In genomic region chr4:31294655-31295054, GRCh38 we compare ENCODE assay signal across 23 cellular contexts.
DNase-seq lines count a peak whose midpoint lies in the region; ATAC-seq and TF ChIP-seq lines count a peak whose summit lies in the region.
"Had no signal": no experiment of that assay in that cellular context is flagged by ENCODE, and none has a peak within 500 bp of the region (broad histone marks: within the 10 kb centered on the region; RNA-seq: fewer than 3 reads in every experiment).

No MANE protein-coding gene starts in this region.

- intact Hi-C loops in HCT116 (cut with micrococcal nuclease): no loop called here

- H3K27ac ChIP-seq in HCT116 (ENCODE audit: low read depth, low read length): no peak overlapping the region
- no peak overlapping the region; a peak in 1 of 4 replicates for H3K27ac ChIP-seq in SK-N-SH (ENCODE audit: low read depth in 2 of 2, low read length in 1 of 2)
- H3K27ac ChIP-seq: BLaER1 treated with 17β-estradiol and CSF1 and Interleukin-3, amounts not matched to agents 10 nM and 100 nM; C4-2B had no signal

- peak in 1 of 2 experiments; percentile 70; a peak in 1 of 4 replicates for TF ChIP-seq EP300 in SK-N-SH (IDR thresholded peaks at IDR 0.05; ENCODE audit: borderline replicate concordance in 1 of 2, low read depth in 1 of 2, low read length in 1 of 2)

- H4K20me1 ChIP-seq in HCT116 (ENCODE audit: insufficient read depth) (no peaks in the 10 kb centered on the region), SK-N-SH (ENCODE audit: insufficient read depth) (no peaks in the 10 kb centered on the region)
- H4K20me1 ChIP-seq: BLaER1 treated with 17β-estradiol and CSF1 and Interleukin-3, amounts not matched to agents 10 nM and 100 nM had no signal

- ATAC-seq in HCT116 (no peak), HG02884 (IDR thresholded peaks at IDR 0.05; ENCODE audit: unreplicated experiment) (no peak)
- ATAC-seq: CD8-positive, alpha-beta T cell; GM12878 had no signal

- H3K36me3 ChIP-seq in HCT116 (ENCODE audit: control insufficient read depth in 1 of 2, insufficient read depth in 2 of 2, low read length in 2 of 2) (no peaks in the 10 kb centered on the region), SK-N-SH (replicated peaks in 1 of 2; ENCODE audit: control insufficient read depth in 1 of 2, insufficient read depth in 2 of 2, low read length in 1 of 2) (no peaks in the 10 kb centered on the region), MG63 (no peaks in the 10 kb centered on the region)
- H3K36me3 ChIP-seq: BLaER1 treated with 17β-estradiol and CSF1 and Interleukin-3, amounts not matched to agents 10 nM and 100 nM had no signal

- H3F3A ChIP-seq in SK-N-SH (replicated peaks; ENCODE audit: insufficient read depth): no peaks in the 10 kb centered on the region

- H3K4me3 ChIP-seq in HCT116 (replicated peaks in 1 of 2; ENCODE audit: low read depth in 1 of 2, low read length in 2 of 2): no peak overlapping the region
- H3K4me3 ChIP-seq in SK-N-SH (ENCODE audit: low read depth in 2 of 2, low read length in 1 of 2): no peak overlapping the region
- H3K4me3 ChIP-seq in MG63: no peak overlapping the region
- H3K4me3 ChIP-seq: BLaER1 treated with 17β-estradiol and CSF1 and Interleukin-3, amounts not matched to agents 10 nM and 100 nM; GM12878 had no signal

- no peak overlapping the region for H3K4me2 ChIP-seq in HCT116 (ENCODE audit: low read length)
- no peak overlapping the region for H3K4me2 ChIP-seq in SK-N-SH
- H3K4me2 ChIP-seq: BLaER1 treated with 17β-estradiol and CSF1 and Interleukin-3, amounts not matched to agents 10 nM and 100 nM had no signal

- H3K4me1 ChIP-seq in HCT116 (ENCODE audit: control insufficient read depth in 1 of 2, insufficient read depth in 2 of 2, low read length in 2 of 2) (no peaks in the 10 kb centered on the region), SK-N-SH (ENCODE audit: control insufficient read depth in 1 of 2, insufficient read depth in 2 of 2, low read depth in 1 of 2, low read length in 1 of 2) (peaks cover 0 to 2% of the 10 kb centered on the region in 2 experiments; a peak in 2 of 4 replicates)
- H3K4me1 ChIP-seq: Caco-2 had no signal

- POLR2A ChIA-PET in HCT116 (lab: Charles Lee) (no interaction called here), SK-N-SH (lab: Yijun Ruan, JAX) (no interaction called here)

- DNase-seq in HCT116 (ENCODE audit: low read depth, low spot score) (no peak), NCI-H82 treated with DMSO at 0.1 percent for 48 hours (lab: John Stamatoyannopoulos, UW; ENCODE audit: unreplicated experiment) (peak; percentile 4), SK-N-SH (peak; percentile 23), cerebellar cortex (ENCODE audit: low spot score) (no peak), NCI-H1105 (lab: John Stamatoyannopoulos, UW) (no peak), MG63 (no peak)
- DNase-seq: 8988T; ACHN; Caco-2; Calu3; CD4-positive, alpha-beta T cell; CD8-positive, alpha-beta T cell; DMS 273 treated with DMSO at 0.1 percent for 48 hours; DMS153; DMS53; DMS79; DND-41; EL; GDM1 had no signal

- TF ChIP-seq RAD21 in HCT116 (IDR thresholded peaks at IDR 0.05; ENCODE audit: low read depth) (no peak), SK-N-SH (IDR thresholded peaks at IDR 0.05; ENCODE audit: low read length) (peak; percentile 16; the same call in 1 of the 2 replicates)

- H3K27me3 ChIP-seq in HCT116 (ENCODE audit: insufficient read depth, low read length) (no peaks in the 10 kb centered on the region), SK-N-SH (ENCODE audit: insufficient read depth) (no peaks in the 10 kb centered on the region), MG63 (no peaks in the 10 kb centered on the region)
- H3K27me3 ChIP-seq: BLaER1 treated with 17β-estradiol and CSF1 and Interleukin-3, amounts not matched to agents 10 nM and 100 nM had no signal

- H3K9ac ChIP-seq in HCT116 (ENCODE audit: low read length): no peak overlapping the region
- H3K9ac ChIP-seq in SK-N-SH: no peak overlapping the region
- H3K9ac ChIP-seq: BLaER1 treated with 17β-estradiol and CSF1 and Interleukin-3, amounts not matched to agents 10 nM and 100 nM had no signal

- H3K9me3 ChIP-seq in HCT116 (ENCODE audit: control insufficient read depth in 1 of 2, insufficient read depth in 1 of 2, low read depth in 1 of 2, low read length in 2 of 2) (0 out of 4 replicates have a peak, but pooled peaks cover 0 to 6% of the 10 kb centered on the region in 2 experiments), SK-N-SH (no peaks in the 10 kb centered on the region), MG63 (no peaks in the 10 kb centered on the region)
- H3K9me3 ChIP-seq: BLaER1 treated with 17β-estradiol and CSF1 and Interleukin-3, amounts not matched to agents 10 nM and 100 nM; Caco-2 had no signal

- TF ChIP-seq CTCF in HCT116 (IDR thresholded peaks at IDR 0.05 in 2 of 3, conservative IDR thresholded peaks at IDR 0.05 in 1 of 3; ENCODE audit: borderline replicate concordance in 1 of 3, insufficient read depth in 1 of 3, low read depth in 2 of 3, low read length in 2 of 3) (no peak), SK-N-SH (IDR thresholded peaks at IDR 0.05) (no peak)

- RAD21 ChIA-PET in HCT116 (lab: Charles Lee; ENCODE audit: low non-redundant PET in 1 of 2, low total read pairs in 2 of 2, uncharacterized antibody in 2 of 2, unreplicated experiment in 2 of 2): no interaction called here

- 0% methylated on average over 3 of the region's 3 CpGs for WGBS in SK-N-SH (ENCODE audit: low lambda C conversion rate)

- H3K79me2 ChIP-seq in HCT116 (ENCODE audit: insufficient read depth, low read length): no peaks in the 10 kb centered on the region
- H3K79me2 ChIP-seq in SK-N-SH (ENCODE audit: insufficient read depth): no peaks in the 10 kb centered on the region

- H3K9me2 ChIP-seq in HCT116 (ENCODE audit: insufficient read depth) (no peaks in the 10 kb centered on the region), SK-N-SH (no peaks in the 10 kb centered on the region)

- no TSS peak for BruUV-seq in HCT116 (replicated peaks; lab: Mats Ljungman, UMichigan)

- CTCF ChIA-PET in HCT116 (lab: Charles Lee): no interaction called here
- CTCF ChIA-PET in SK-N-SH (lab: Yijun Ruan, JAX): no interaction called here

- H2AFZ ChIP-seq in HCT116 (ENCODE audit: low read depth, low read length, poor library complexity, severe bottlenecking): peak overlapping the region; percentile 30
- H2AFZ ChIP-seq in SK-N-SH (ENCODE audit: low read depth): no peak overlapping the region

- no peak for TF ChIP-seq POLR2A in HCT116 (IDR thresholded peaks at IDR 0.05; ENCODE audit: borderline replicate concordance, extremely low read depth, insufficient read depth, insufficient read length)

TF ChIP-seq in HCT116, 20 proteins besides CTCF, POLR2A, EP300 and RAD21 (continues in another document):
- TF ChIP-seq ZNF274 (IDR thresholded peaks at IDR 0.05; ENCODE audit: low read depth, low read length) (no peak), YY1 (IDR thresholded peaks at IDR 0.05; ENCODE audit: extremely low read depth, insufficient replicate concordance, low read depth, low read length) (no peak), FOSL1 (IDR thresholded peaks at IDR 0.05; ENCODE audit: low read depth) (no peak), SP1 (IDR thresholded peaks at IDR 0.05; ENCODE audit: low read depth) (no peak), ZBTB33 (IDR thresholded peaks at IDR 0.05; ENCODE audit: extremely low read depth, insufficient replicate concordance, low read length) (no peak), SRF (IDR thresholded peaks at IDR 0.05; ENCODE audit: low read depth) (no peak), EZH2phosphoT487 (IDR thresholded peaks at IDR 0.05; ENCODE audit: borderline replicate concordance) (no peak), CBX3 (IDR thresholded peaks at IDR 0.05; ENCODE audit: low read depth) (no peak), EGR1 (IDR thresholded peaks at IDR 0.05; ENCODE audit: low read depth) (no peak)

TF ChIP-seq in SK-N-SH, 30 proteins besides CTCF, POLR2A, EP300 and RAD21:
- peak; percentile 59 for TF ChIP-seq CHD2 (IDR thresholded peaks at IDR 0.05; ENCODE audit: low read length, partially characterized antibody)
- TF ChIP-seq USF2 (IDR thresholded peaks at IDR 0.05; ENCODE audit: borderline replicate concordance, low read depth, low read length): no peak
- TF ChIP-seq RCOR1 (IDR thresholded peaks at IDR 0.05; ENCODE audit: low read length): peak; percentile 88
- TF ChIP-seq GATA2 (CRISPR knock-in tag; IDR thresholded peaks at IDR 0.05): peak; percentile 94

Comparison
In these comparisons a context has a peak if more than half of its experiments do, and no peak if none do; other contexts are left out.
1. DNase-seq: peak in NCI-H82 treated with DMSO at 0.1 percent for 48 hours (single experiment) and SK-N-SH (single experiment); none in HCT116 (single experiment), cerebellar cortex (single experiment), NCI-H1105 (single experiment) and MG63 (single experiment).
2. Of the 11 proteins assayed by ChIP-seq in both SK-N-SH and HCT116: peak only in SK-N-SH: RAD21; only in HCT116: none; in both: none; in neither: 10.